17 cellular contexts compared by ENCODE assay signal in genomic region chr9:5499157-5499556, GRCh38. TPM values are rescaled to one million over a fixed set of nuclear protein-coding genes. Genes with fewer than 3 reads are reported as not detected.
DNase-seq lines count a peak whose midpoint lies in the region; ATAC-seq and TF ChIP-seq lines count a peak whose summit lies in the region.
"Had no signal": no experiment of that assay in that cellular context is flagged by ENCODE, and none has a peak within 500 bp of the region (broad histone marks: within the 10 kb centered on the region; RNA-seq: fewer than 3 reads in every experiment).

No MANE protein-coding gene starts in this region.

- CTCF ChIA-PET in GM10248 (lab: Yijun Ruan, JAX), result interaction anchor here (0.6 to 1.7 kb wide), 5 partner anchors 11 to 84 kb away, joined by 3 to 7 read pairs (median 5); partner anchors contain the start of genes CD274 and PDCD1LG2

- peaks cover 10% of the 10 kb centered on the region for H3K9me3 ChIP-seq in left ventricle myocardium inferior (replicated peaks)
- H3K9me3 ChIP-seq: A549 had no signal

- TF ChIP-seq CTCF in left ventricle myocardium inferior (IDR thresholded peaks at IDR 0.05; ENCODE audit: borderline replicate concordance) (no peak), GM10248 (IDR thresholded peaks at IDR 0.05; ENCODE audit: control extremely low read depth, extremely low read depth, low read depth, missing control alignments) (no peak)

- POLR2A ChIA-PET in GM10248 (lab: Yijun Ruan, JAX), result no interaction called here

- H3K4me3 ChIP-seq in left ventricle myocardium inferior, result no peak overlapping the region
- H3K4me3 ChIP-seq: A549; BLaER1 treated with 17β-estradiol and CSF1 and Interleukin-3, amounts not matched to agents 10 nM and 100 nM had no signal

- ATAC-seq in left cardiac atrium, result no peak
- ATAC-seq: A549; CD8-positive, alpha-beta T cell had no signal

- no peaks in the 10 kb centered on the region for H3K36me3 ChIP-seq in left ventricle myocardium inferior

- H3K27ac ChIP-seq in left ventricle myocardium inferior (replicated peaks) (peak overlapping the region; percentile 93), epithelial cell of prostate (peak overlapping the region; percentile 51)
- H3K27ac ChIP-seq: A549, HL-60 had no signal

- no peak for DNase-seq in left ventricle myocardium inferior
- DNase-seq in left cardiac atrium, result no peak
- DNase-seq in OCI-M1 (lab: John Stamatoyannopoulos, UW), result peak; percentile 97
- DNase-seq in epithelial cell of prostate (ENCODE audit: low read depth, low spot score), result no peak
- DNase-seq in activated gamma-delta T cell (lab: John Stamatoyannopoulos, UW), result no peak
- DNase-seq in NCI-H69 (lab: John Stamatoyannopoulos, UW), result no peak
- no peak for DNase-seq in GM10248 (ENCODE audit: extremely low spot score)
- DNase-seq: Calu3; CD8-positive, alpha-beta T cell; EL; NCI-H2081 treated with DMSO at 0.1 percent for 48 hours; NCI-H748 treated with DMSO at 0.1 percent for 48 hours; SIG-M5 had no signal

- peaks cover 40% of the 10 kb centered on the region for H3K4me1 ChIP-seq in left ventricle myocardium inferior

- intact Hi-C loops in left ventricle myocardium inferior (cut with micrococcal nuclease) (no loop called here), left cardiac atrium (cut with DNase I) (no loop called here)

- H3K27me3 ChIP-seq in left ventricle myocardium inferior (ENCODE audit: low read depth), result no peaks in the 10 kb centered on the region
- H3K27me3 ChIP-seq: BLaER1 treated with 17β-estradiol and CSF1 and Interleukin-3, amounts not matched to agents 10 nM and 100 nM had no signal

RNA-seq across cellular contexts. Expression of gene PDCD1LG2, which starts 11.2 kb away (rescaled TPM):
- total RNA-seq in left ventricle myocardium inferior, result 2.0 TPM
- total RNA-seq in left cardiac atrium, result 1 to 10 TPM; 3.3 to 3.6 TPM
- total RNA-seq: Calu3; CD8-positive, alpha-beta T cell; OCI-LY7 had no signal

RNA-seq across cellular contexts. Expression of gene CD274, which starts 48.8 kb away (rescaled TPM):
- total RNA-seq in left ventricle myocardium inferior, result 14.7 TPM
- total RNA-seq in left cardiac atrium, result 10 to 100 TPM in 1 of 2 donors, 1 to 10 TPM in 1; 7.3 to 12.4 TPM
